Comparison of ENCODE assay signal across 9 cellular contexts in genomic region chr5:95712347-95712958, GRCh38. TPM values are rescaled to one million over a fixed set of nuclear protein-coding genes. Genes with fewer than 3 reads are reported as not detected.
DNase-seq lines count a peak whose midpoint lies in the region; ATAC-seq and TF ChIP-seq lines count a peak whose summit lies in the region.
"Had no signal": no experiment of that assay in that cellular context is flagged by ENCODE, and none has a peak within 500 bp of the region (broad histone marks: within the 10 kb centered on the region; RNA-seq: fewer than 3 reads in every experiment).

No MANE protein-coding gene starts in this region.

- no peak overlapping the region for H3K9ac ChIP-seq in SK-N-SH

- H3K9me3 ChIP-seq in SK-N-SH: no peaks in the 10 kb centered on the region

- WGBS in SK-N-SH (ENCODE audit: low lambda C conversion rate): 8% methylated on average over 2 of the region's 2 CpGs

- H3K27ac ChIP-seq in SK-N-SH (ENCODE audit: low read depth in 2 of 2, low read length in 1 of 2): peak overlapping the region; percentile 16 to 44; a peak in 3 of 4 replicates

- H3K27me3 ChIP-seq in SK-N-SH (ENCODE audit: insufficient read depth): no peaks in the 10 kb centered on the region

- 0 out of 2 replicates have a peak overlapping the region, but pooled peaks have one; percentile 4 for H3K4me2 ChIP-seq in SK-N-SH

- peaks cover 6 to 11% of the 10 kb centered on the region in 2 experiments; a peak in 2 of 4 replicates for H3K4me1 ChIP-seq in SK-N-SH (ENCODE audit: control insufficient read depth in 1 of 2, insufficient read depth in 2 of 2, low read depth in 1 of 2, low read length in 1 of 2)

- no peak overlapping the region for H2AFZ ChIP-seq in SK-N-SH (ENCODE audit: low read depth)

- DNase-seq in left ventricle myocardium superior (no peak), cardiac septum (ENCODE audit: low spot score) (no peak), SK-N-SH (peak; percentile 14), hepatic stellate cell (ENCODE audit: low spot score) (peak; percentile 57), midbrain (lab: John Stamatoyannopoulos, UW) (no peak), left lobe of liver (ENCODE audit: low spot score) (no peak)
- no peak for DNase-seq in effector CD8-positive, alpha-beta T cell (lab: John Stamatoyannopoulos, UW)
- DNase-seq: activated CD4-positive, CD25-positive, alpha-beta regulatory T cell had no signal

- CTCF ChIA-PET in SK-N-SH (lab: Yijun Ruan, JAX): interaction anchor here (1.1 kb wide), 1 partner anchor 23 kb away, joined by 3 read pairs; no protein-coding TSS in a partner anchor

- TF ChIP-seq CTCF in SK-N-SH (IDR thresholded peaks at IDR 0.05): no peak

- ATAC-seq in left ventricle myocardium superior: peak; percentile 57
- no peak for ATAC-seq in left lobe of liver
- ATAC-seq in HG02678 (IDR thresholded peaks at IDR 0.05; ENCODE audit: unreplicated experiment): no peak

- no peaks in the 10 kb centered on the region for H4K20me1 ChIP-seq in SK-N-SH (ENCODE audit: insufficient read depth)

- no peaks in the 10 kb centered on the region for H3K36me3 ChIP-seq in SK-N-SH (replicated peaks in 1 of 2; ENCODE audit: control insufficient read depth in 1 of 2, insufficient read depth in 2 of 2, low read length in 1 of 2)

- H3K79me2 ChIP-seq in SK-N-SH (ENCODE audit: insufficient read depth): no peaks in the 10 kb centered on the region

- peak in 1 of 2 experiments; percentile 92; a peak in 2 of 4 replicates for TF ChIP-seq EP300 in SK-N-SH (IDR thresholded peaks at IDR 0.05; ENCODE audit: borderline replicate concordance in 1 of 2, low read depth in 1 of 2, low read length in 1 of 2)

- H3K4me3 ChIP-seq in SK-N-SH (ENCODE audit: low read depth in 2 of 2, low read length in 1 of 2): no peak overlapping the region

- H3F3A ChIP-seq in SK-N-SH (replicated peaks; ENCODE audit: insufficient read depth): peaks cover 19% of the 10 kb centered on the region

- H3K9me2 ChIP-seq in SK-N-SH: no peaks in the 10 kb centered on the region

- POLR2A ChIA-PET in SK-N-SH (lab: Yijun Ruan, JAX): no interaction called here

- no peak for TF ChIP-seq RAD21 in SK-N-SH (IDR thresholded peaks at IDR 0.05; ENCODE audit: low read length)

- intact Hi-C loops in left ventricle myocardium superior (cut with micrococcal nuclease) (no loop called here), cardiac septum (cut with DNase I) (no loop called here)

TF ChIP-seq in SK-N-SH, 30 proteins besides CTCF, POLR2A, EP300 and RAD21 (continues in another document):
- TF ChIP-seq JUND (IDR thresholded peaks at IDR 0.05): peak; percentile 96
- no peak for TF ChIP-seq MXI1 (IDR thresholded peaks at IDR 0.05; ENCODE audit: low read depth, low read length)
- TF ChIP-seq EZH2phosphoT487 (IDR thresholded peaks at IDR 0.05; ENCODE audit: borderline replicate concordance, low read depth): no peak
- TF ChIP-seq, protein P1, sequence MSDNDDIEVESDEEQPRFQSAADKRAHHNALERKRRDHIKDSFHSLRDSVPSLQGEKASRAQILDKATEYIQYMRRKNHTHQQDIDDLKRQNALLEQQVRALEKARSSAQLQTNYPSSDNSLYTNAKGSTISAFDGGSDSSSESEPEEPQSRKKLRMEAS (IDR thresholded peaks at IDR 0.05; ENCODE audit: low read depth): peak; percentile 70
- TF ChIP-seq GABPA (IDR thresholded peaks at IDR 0.05; ENCODE audit: low read depth): no peak
- TF ChIP-seq, protein P2, sequence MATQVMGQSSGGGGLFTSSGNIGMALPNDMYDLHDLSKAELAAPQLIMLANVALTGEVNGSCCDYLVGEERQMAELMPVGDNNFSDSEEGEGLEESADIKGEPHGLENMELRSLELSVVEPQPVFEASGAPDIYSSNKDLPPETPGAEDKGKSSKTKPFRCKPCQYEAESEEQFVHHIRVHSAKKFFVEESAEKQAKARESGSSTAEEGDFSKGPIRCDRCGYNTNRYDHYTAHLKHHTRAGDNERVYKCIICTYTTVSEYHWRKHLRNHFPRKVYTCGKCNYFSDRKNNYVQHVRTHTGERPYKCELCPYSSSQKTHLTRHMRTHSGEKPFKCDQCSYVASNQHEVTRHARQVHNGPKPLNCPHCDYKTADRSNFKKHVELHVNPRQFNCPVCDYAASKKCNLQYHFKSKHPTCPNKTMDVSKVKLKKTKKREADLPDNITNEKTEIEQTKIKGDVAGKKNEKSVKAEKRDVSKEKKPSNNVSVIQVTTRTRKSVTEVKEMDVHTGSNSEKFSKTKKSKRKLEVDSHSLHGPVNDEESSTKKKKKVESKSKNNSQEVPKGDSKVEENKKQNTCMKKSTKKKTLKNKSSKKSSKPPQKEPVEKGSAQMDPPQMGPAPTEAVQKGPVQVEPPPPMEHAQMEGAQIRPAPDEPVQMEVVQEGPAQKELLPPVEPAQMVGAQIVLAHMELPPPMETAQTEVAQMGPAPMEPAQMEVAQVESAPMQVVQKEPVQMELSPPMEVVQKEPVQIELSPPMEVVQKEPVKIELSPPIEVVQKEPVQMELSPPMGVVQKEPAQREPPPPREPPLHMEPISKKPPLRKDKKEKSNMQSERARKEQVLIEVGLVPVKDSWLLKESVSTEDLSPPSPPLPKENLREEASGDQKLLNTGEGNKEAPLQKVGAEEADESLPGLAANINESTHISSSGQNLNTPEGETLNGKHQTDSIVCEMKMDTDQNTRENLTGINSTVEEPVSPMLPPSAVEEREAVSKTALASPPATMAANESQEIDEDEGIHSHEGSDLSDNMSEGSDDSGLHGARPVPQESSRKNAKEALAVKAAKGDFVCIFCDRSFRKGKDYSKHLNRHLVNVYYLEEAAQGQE (IDR thresholded peaks at IDR 0.05; ENCODE audit: low read depth, low read length): peak; percentile 48; the same call in 1 of the 2 replicates
- TF ChIP-seq RXRA (IDR thresholded peaks at IDR 0.05; ENCODE audit: borderline replicate concordance, low read depth): peak; percentile 85
- no peak for TF ChIP-seq RCOR1 (IDR thresholded peaks at IDR 0.05; ENCODE audit: low read length)
- peak; percentile 94 for TF ChIP-seq PBX3 (IDR thresholded peaks at IDR 0.05)
- peak; percentile 97 for TF ChIP-seq TCF12 (IDR thresholded peaks at IDR 0.05)
- TF ChIP-seq USF1 (IDR thresholded peaks at IDR 0.05; ENCODE audit: borderline replicate concordance, low read depth): no peak
- TF ChIP-seq TEAD4 (IDR thresholded peaks at IDR 0.05; ENCODE audit: borderline replicate concordance, insufficient read depth): peak; percentile 86
- TF ChIP-seq CHD2 (IDR thresholded peaks at IDR 0.05; ENCODE audit: low read length, partially characterized antibody): no peak
- TF ChIP-seq SMC3 (IDR thresholded peaks at IDR 0.05; ENCODE audit: low read depth, low read length): no peak
- TF ChIP-seq, protein P3, sequence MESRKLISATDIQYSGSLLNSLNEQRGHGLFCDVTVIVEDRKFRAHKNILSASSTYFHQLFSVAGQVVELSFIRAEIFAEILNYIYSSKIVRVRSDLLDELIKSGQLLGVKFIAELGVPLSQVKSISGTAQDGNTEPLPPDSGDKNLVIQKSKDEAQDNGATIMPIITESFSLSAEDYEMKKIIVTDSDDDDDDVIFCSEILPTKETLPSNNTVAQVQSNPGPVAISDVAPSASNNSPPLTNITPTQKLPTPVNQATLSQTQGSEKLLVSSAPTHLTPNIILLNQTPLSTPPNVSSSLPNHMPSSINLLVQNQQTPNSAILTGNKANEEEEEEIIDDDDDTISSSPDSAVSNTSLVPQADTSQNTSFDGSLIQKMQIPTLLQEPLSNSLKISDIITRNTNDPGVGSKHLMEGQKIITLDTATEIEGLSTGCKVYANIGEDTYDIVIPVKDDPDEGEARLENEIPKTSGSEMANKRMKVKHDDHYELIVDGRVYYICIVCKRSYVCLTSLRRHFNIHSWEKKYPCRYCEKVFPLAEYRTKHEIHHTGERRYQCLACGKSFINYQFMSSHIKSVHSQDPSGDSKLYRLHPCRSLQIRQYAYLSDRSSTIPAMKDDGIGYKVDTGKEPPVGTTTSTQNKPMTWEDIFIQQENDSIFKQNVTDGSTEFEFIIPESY (IDR thresholded peaks at IDR 0.05; ENCODE audit: borderline replicate concordance, low read depth): no peak
- no peak for TF ChIP-seq GATA2 (CRISPR knock-in tag; IDR thresholded peaks at IDR 0.05)
- TF ChIP-seq POLR2AphosphoS5 (IDR thresholded peaks at IDR 0.05; ENCODE audit: low read depth, low read length): peak; percentile 51; the same call in 1 of the 2 replicates
- TF ChIP-seq USF2 (IDR thresholded peaks at IDR 0.05; ENCODE audit: borderline replicate concordance, low read depth, low read length): no peak

RNA-seq across cellular contexts. Expression of gene RHOBTB3, which starts 18.7 kb away (rescaled TPM):
- total RNA-seq in left ventricle myocardium superior: 90.0 TPM
- 79.0 TPM for total RNA-seq in cardiac septum
- polyA plus RNA-seq in SK-N-SH (2012; rRNA removed): 59.3 and 73.6 TPM in 2 replicates
- polyA plus RNA-seq in SK-N-SH (2012; cell fraction: cytosol; rRNA removed): 50.7 and 65.7 TPM in 2 replicates
- 47.4 and 71.1 TPM in 2 replicates for polyA plus RNA-seq in SK-N-SH (2012; cell fraction: nucleus; rRNA removed)
- 45.1 TPM for total RNA-seq in left lobe of liver

RNA-seq across cellular contexts. Expression of gene SPATA9, which starts 29.7 kb away (rescaled TPM):
- not detected for total RNA-seq in left ventricle myocardium superior
- total RNA-seq in cardiac septum: not detected
- polyA plus RNA-seq in SK-N-SH (2012; rRNA removed): 0.07 and 0.13 TPM in 2 replicates
- 0.14 and 0.21 TPM in 2 replicates for polyA plus RNA-seq in SK-N-SH (2012; cell fraction: cytosol; rRNA removed)
- polyA plus RNA-seq in SK-N-SH (2012; cell fraction: nucleus; rRNA removed): 0.23 and 0.63 TPM in 2 replicates
- total RNA-seq in left lobe of liver: 0.25 TPM

Comparison
In these comparisons a context has a peak if more than half of its experiments do, and no peak if none do; other contexts are left out.
1. DNase-seq: peak in SK-N-SH (single experiment) and hepatic stellate cell (single experiment); none in left ventricle myocardium superior (single experiment), cardiac septum (single experiment), effector CD8-positive, alpha-beta T cell (single experiment), midbrain (single experiment) and left lobe of liver (single experiment).